In the genomic region with DNA sequence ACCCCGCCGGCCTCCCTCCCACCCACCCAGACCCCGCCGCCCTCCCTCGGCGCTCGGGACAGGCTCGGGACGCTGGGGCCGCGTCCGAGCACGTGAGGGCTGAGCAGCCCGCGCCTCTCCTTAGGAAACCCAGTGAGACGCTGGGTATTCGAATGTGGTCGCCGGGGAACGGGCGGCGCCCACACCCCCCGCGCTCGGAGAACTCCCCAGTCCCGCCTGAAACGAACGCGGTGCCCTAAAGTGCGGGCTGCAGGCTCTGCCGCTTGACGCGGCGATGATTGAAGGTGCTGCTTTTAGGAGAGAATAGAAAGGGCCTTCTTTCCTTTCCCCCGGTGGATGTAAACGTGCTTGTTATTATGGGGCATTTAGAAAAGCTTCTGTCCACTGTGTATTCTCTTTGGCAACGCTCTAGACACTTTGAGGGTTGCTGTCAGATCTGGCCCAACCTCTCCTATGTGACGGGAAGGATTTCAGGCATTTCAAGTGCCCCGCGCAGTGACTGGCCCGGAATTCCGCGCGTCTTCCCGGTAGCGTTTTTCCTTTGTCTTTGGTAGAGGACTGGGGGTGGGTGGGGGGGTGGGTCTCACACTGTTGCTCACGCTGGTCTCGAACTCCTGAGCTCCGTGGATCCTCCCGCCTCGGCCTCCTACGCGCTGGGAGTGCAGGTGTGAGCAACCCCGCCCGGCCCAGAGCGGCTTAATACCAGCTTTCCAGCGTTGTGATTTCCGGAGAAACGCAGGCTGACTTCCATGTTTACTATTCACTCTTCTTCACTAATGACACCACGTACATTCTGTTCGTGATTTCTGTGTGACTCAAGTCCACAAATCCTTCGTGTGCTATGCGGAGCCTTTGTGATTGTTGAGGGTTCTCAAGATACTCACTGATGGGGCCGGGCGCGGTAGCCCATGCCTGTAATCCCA, we compare ENCODE assay signal across 8 cellular contexts. TPM values are rescaled to one million over a fixed set of nuclear protein-coding genes. Genes with fewer than 3 reads are reported as not detected.
A peak's percentile ranks its signal among the peaks of the same experiment; 100 is the strongest.
DNase-seq lines count a peak whose midpoint lies in the region; ATAC-seq and TF ChIP-seq lines count a peak whose summit lies in the region.

No MANE protein-coding gene starts in this region.

- peak overlapping the region; percentile 72 for H2AFZ ChIP-seq in Loucy (ENCODE audit: low read length)

- no peaks in the 10 kb centered on the region for H3K9me2 ChIP-seq in Loucy (replicated peaks; ENCODE audit: low read depth, low read length)

- peak overlapping the region; percentile 82 for H3K56ac ChIP-seq in mesendoderm (ENCODE audit: low read length)

- H4K5ac ChIP-seq in mesendoderm (ENCODE audit: low read length), result no peak overlapping the region

- no peak overlapping the region for H2BK5ac ChIP-seq in mesendoderm (ENCODE audit: low read length)

- 0 out of 2 replicates have a peak, but pooled peaks cover 2% of the 10 kb centered on the region for H3F3A ChIP-seq in Loucy (ENCODE audit: low read depth)

- no peak overlapping the region for H2BK120ac ChIP-seq in mesendoderm (ENCODE audit: low read depth, low read length)

- H3K79me1 ChIP-seq in mesendoderm (ENCODE audit: low read length), result no peaks in the 10 kb centered on the region

- H3K9me3 ChIP-seq in Loucy (ENCODE audit: insufficient read depth, low read depth, low read length) (no peaks in the 10 kb centered on the region), subcutaneous abdominal adipose tissue (ENCODE audit: control insufficient read depth in 5 of 5, low read length in 5 of 5) (no peaks in the 10 kb centered on the region)

- H3K79me2 ChIP-seq in Loucy (ENCODE audit: insufficient read depth, low read length) (no peaks in the 10 kb centered on the region), mesendoderm (ENCODE audit: control insufficient read depth, insufficient read depth, low read length) (no peaks in the 10 kb centered on the region)

- no peaks in the 10 kb centered on the region for H4K20me1 ChIP-seq in Loucy (ENCODE audit: insufficient read depth, low read length, poor library complexity, severe bottlenecking)

- DNase-seq in AG10803 (ENCODE audit: low read depth) (peak; percentile 94), ecto neural progenitor cell (ENCODE audit: low spot score) (peak; percentile 69), mesendoderm (peak; percentile 43)
- peak; percentile 23 for DNase-seq in activated CD4-positive, alpha-beta T cell treated with anti-CD3 and anti-CD28 coated beads for 1 hour

- H2AK5ac ChIP-seq in mesendoderm (ENCODE audit: low read length), result no peak overlapping the region

- H3K4ac ChIP-seq in mesendoderm (ENCODE audit: low read depth, low read length), result no peak overlapping the region

- H4K8ac ChIP-seq in mesendoderm (ENCODE audit: low read depth, low read length), result no peak overlapping the region

- H3K27me3 ChIP-seq in Loucy (ENCODE audit: insufficient read depth, low read length, poor library complexity, severe bottlenecking) (no peaks in the 10 kb centered on the region), mesendoderm (ENCODE audit: insufficient read depth, low read length, poor library complexity) (no peaks in the 10 kb centered on the region), subcutaneous abdominal adipose tissue (ENCODE audit: control insufficient read depth in 5 of 5, insufficient read depth in 4 of 5, low read length in 5 of 5) (no peaks in the 10 kb centered on the region)

- no CpG with 5 or more reads among the region's 66 CpGs for WGBS in mesendoderm (ENCODE audit: extremely low coverage, insufficient coverage, low lambda C conversion rate)

- H3K23ac ChIP-seq in mesendoderm (ENCODE audit: low read length), result no peak overlapping the region

- H3K9ac ChIP-seq in Loucy (ENCODE audit: low read depth, low read length, poor library complexity, severe bottlenecking), result peak overlapping the region; percentile 80
- peak overlapping the region; percentile 41 for H3K9ac ChIP-seq in mesendoderm (ENCODE audit: low read length)
- peak overlapping the region in 4 of 5 donors; percentile 66 to 85 (median 72) for H3K9ac ChIP-seq in subcutaneous abdominal adipose tissue (ENCODE audit: low read length in 5 of 5)

- H3K36me3 ChIP-seq in Loucy (ENCODE audit: insufficient read depth, low read length), result no peaks in the 10 kb centered on the region
- no peaks in the 10 kb centered on the region for H3K36me3 ChIP-seq in mesendoderm (ENCODE audit: control insufficient read depth, insufficient read depth, low read length)
- H3K36me3 ChIP-seq in subcutaneous abdominal adipose tissue (ENCODE audit: control insufficient read depth in 5 of 5, insufficient read depth in 5 of 5, low read length in 5 of 5), result no peaks in the 10 kb centered on the region

- TF ChIP-seq CTCF in AG10803 (conservative IDR thresholded peaks at IDR 0.05; ENCODE audit: low read length), result no peak
- no peak for TF ChIP-seq CTCF in Loucy (conservative IDR thresholded peaks at IDR 0.05; ENCODE audit: low read length)

- H3K4me2 ChIP-seq in Loucy (ENCODE audit: low read depth, low read length, poor library complexity, severe bottlenecking), result peak overlapping the region; percentile 77
- H3K4me2 ChIP-seq in mesendoderm (ENCODE audit: low read length), result peak overlapping the region; percentile 29

- H3K27ac ChIP-seq in mesendoderm (ENCODE audit: low read depth, low read length) (no peak overlapping the region), subcutaneous abdominal adipose tissue (ENCODE audit: low read depth, low read length) (peak overlapping the region; percentile 76)

- ATAC-seq in GM18867 (IDR thresholded peaks at IDR 0.05; ENCODE audit: unreplicated experiment) (peak; percentile 9), GM18520 (IDR thresholded peaks at IDR 0.05; ENCODE audit: unreplicated experiment) (no peak)

- H2BK15ac ChIP-seq in mesendoderm (replicated peaks; ENCODE audit: low read depth), result no peak overlapping the region

- H3K4me1 ChIP-seq in Loucy (ENCODE audit: insufficient read depth, low read length, poor library complexity, severe bottlenecking) (peaks cover 28% of the 10 kb centered on the region), mesendoderm (ENCODE audit: control insufficient read depth, low read depth, low read length) (no peaks in the 10 kb centered on the region), subcutaneous abdominal adipose tissue (ENCODE audit: control insufficient read depth in 5 of 5, insufficient read depth in 5 of 5, low read length in 5 of 5) (peaks cover 0 to 32% (median 23%) of the 10 kb centered on the region in 5 donors)

- H3K4me3 ChIP-seq in AG10803 (ENCODE audit: low read length) (peak overlapping the region; percentile 56), Loucy (ENCODE audit: low read length, poor library complexity, severe bottlenecking) (peak overlapping the region; percentile 76), mesendoderm (ENCODE audit: low read length) (peak overlapping the region; percentile 10), subcutaneous abdominal adipose tissue (ENCODE audit: low read depth in 1 of 5, low read length in 5 of 5) (peak overlapping the region; percentile 57 to 76 (median 72))

- peak overlapping the region; percentile 20 for H3K18ac ChIP-seq in mesendoderm (ENCODE audit: low read length)

RNA-seq across cellular contexts. Expression of a gene that starts 21.8 kb away (rescaled TPM):
- 34.6 TPM for polyA plus RNA-seq in mesendoderm (2013, experiment 1 of 2)
- polyA plus RNA-seq in mesendoderm (2013, experiment 2 of 2), result 41.1 TPM

RNA-seq across cellular contexts. Expression of a gene that starts 39.2 kb away (rescaled TPM):
- 62.8 TPM for polyA plus RNA-seq in mesendoderm (2013, experiment 1 of 2)
- polyA plus RNA-seq in mesendoderm (2013, experiment 2 of 2), result 63.4 TPM

RNA-seq across cellular contexts. Expression of a gene that starts 47.2 kb away (rescaled TPM):
- 24.9 TPM for polyA plus RNA-seq in mesendoderm (2013, experiment 1 of 2)
- 27.0 TPM for polyA plus RNA-seq in mesendoderm (2013, experiment 2 of 2)

Comparison
In these comparisons a context has a peak if more than half of its experiments do, and no peak if none do; other contexts are left out.
1. DNase-seq: peak in every context shown above with its lines; median percentile 94 in AG10803; 69 in ecto neural progenitor cell; 43 in mesendoderm; 23 in activated CD4-positive, alpha-beta T cell treated with anti-CD3 and anti-CD28 coated beads for 1 hour.
2. H3K4me3 ChIP-seq: peak in every context shown above with its lines; median percentile 76 in Loucy; 72 in subcutaneous abdominal adipose tissue; 56 in AG10803; 10 in mesendoderm.